ENCODE assay signal across 8 cellular contexts in the genomic region with DNA sequence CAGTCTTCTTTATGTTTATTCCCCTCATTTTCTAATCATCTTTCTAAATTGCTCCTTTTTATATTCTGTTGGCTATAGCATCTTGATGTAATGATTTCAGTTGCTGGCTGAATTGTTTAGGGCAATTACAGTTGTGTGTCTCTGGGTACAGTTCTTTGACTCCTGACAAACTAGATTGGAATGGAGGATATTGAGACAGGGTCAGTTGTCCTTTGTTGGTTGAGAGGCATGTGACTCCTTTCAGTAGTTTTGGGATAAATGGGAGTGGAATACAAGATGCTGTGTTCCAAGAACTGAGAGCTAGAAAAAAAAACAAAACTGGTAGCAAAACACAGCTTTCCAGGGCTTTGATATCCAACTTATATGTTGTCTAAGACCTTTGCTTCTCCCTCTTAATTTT. TPM values are rescaled to one million over a fixed set of nuclear protein-coding genes. Genes with fewer than 3 reads are reported as not detected.
A peak's percentile ranks its signal among the peaks of the same experiment; 100 is the strongest.
DNase-seq lines count a peak whose midpoint lies in the region; ATAC-seq and TF ChIP-seq lines count a peak whose summit lies in the region.

No MANE protein-coding gene starts in this region.

- DNase-seq in AG20443 (ENCODE audit: low spot score) (peak; percentile 34), HCEC 1CT (peak; percentile 64), immature natural killer cell (no peak), uterus (no peak), ovary (no peak), NCI-H146 (lab: John Stamatoyannopoulos, UW) (no peak), head of caudate nucleus (no peak)
- no peak for DNase-seq in activated CD8-positive, alpha-beta T cell treated with anti-CD3 and anti-CD28 coated beads for 36 hours

- TF ChIP-seq POLR2A in uterus (IDR thresholded peaks at IDR 0.05) (no peak), ovary (IDR thresholded peaks at IDR 0.05) (no peak)

- H3K27me3 Mint-ChIP-seq in activated CD8-positive, alpha-beta T cell treated with anti-CD3 and anti-CD28 coated beads for 36 hours = no peaks in the 10 kb centered on the region
- peaks cover 8 to 14% (median 11%) of the 10 kb centered on the region in 3 donors for H3K27me3 Mint-ChIP-seq in immature natural killer cell (ENCODE audit: low read depth in 3 of 3)

- H3K9me3 ChIP-seq in uterus = no peaks in the 10 kb centered on the region
- no peaks in the 10 kb centered on the region for H3K9me3 ChIP-seq in ovary

- intact Hi-C loops in activated CD8-positive, alpha-beta T cell treated with anti-CD3 and anti-CD28 coated beads for 36 hours (cut with micrococcal nuclease) = no loop called here
- intact Hi-C loops in uterus (cut with DNase I; ENCODE audit: low total_unique reads) (no loop called here), ovary (cut with DNase I) (no loop called here), head of caudate nucleus (cut with DNase I) (no loop called here)

- H3K9me3 Mint-ChIP-seq in activated CD8-positive, alpha-beta T cell treated with anti-CD3 and anti-CD28 coated beads for 36 hours = peaks cover under 1% of the 10 kb centered on the region
- H3K9me3 Mint-ChIP-seq in immature natural killer cell = no peaks in the 10 kb centered on the region

- peaks cover 13% of the 10 kb centered on the region for H3K4me1 Mint-ChIP-seq in activated CD8-positive, alpha-beta T cell treated with anti-CD3 and anti-CD28 coated beads for 36 hours (ENCODE audit: low read depth)
- H3K4me1 Mint-ChIP-seq in immature natural killer cell = peaks cover 14 to 33% of the 10 kb centered on the region in 2 donors

- no peak for TF ChIP-seq EP300 in ovary (IDR thresholded peaks at IDR 0.05)

- H3K36me3 Mint-ChIP-seq in activated CD8-positive, alpha-beta T cell treated with anti-CD3 and anti-CD28 coated beads for 36 hours (ENCODE audit: low read depth) = peaks cover 15% of the 10 kb centered on the region
- H3K36me3 Mint-ChIP-seq in immature natural killer cell = peaks cover 0 to 4% (median 0%) of the 10 kb centered on the region in 3 donors

- POLR2A ChIA-PET in activated CD8-positive, alpha-beta T cell treated with anti-CD3 and anti-CD28 coated beads for 36 hours (lab: Charles Lee) = no interaction called here

- H3K36me3 ChIP-seq in uterus (no peaks in the 10 kb centered on the region), ovary (no peaks in the 10 kb centered on the region)

- no peak overlapping the region for H3K27ac ChIP-seq in uterus
- H3K27ac ChIP-seq in ovary = no peak overlapping the region

- no peak for TF ChIP-seq CTCF in activated CD8-positive, alpha-beta T cell treated with anti-CD3 and anti-CD28 coated beads for 36 hours (IDR thresholded peaks at IDR 0.05)
- TF ChIP-seq CTCF in uterus (IDR thresholded peaks at IDR 0.05) (no peak), ovary (IDR thresholded peaks at IDR 0.05) (no peak)

- H3K27me3 ChIP-seq in uterus (no peaks in the 10 kb centered on the region), ovary (no peaks in the 10 kb centered on the region)

- CTCF ChIA-PET in activated CD8-positive, alpha-beta T cell treated with anti-CD3 and anti-CD28 coated beads for 36 hours (lab: Charles Lee) = interaction anchor here (1.1 to 3.6 kb wide), 5 partner anchors 23 to 343 kb away, joined by 3 to 9 read pairs (median 4); no protein-coding TSS in a partner anchor

- no peak for ATAC-seq in activated CD8-positive, alpha-beta T cell treated with anti-CD3 and anti-CD28 coated beads for 36 hours

- H3K4me1 ChIP-seq in uterus (no peaks in the 10 kb centered on the region), ovary (ENCODE audit: insufficient read depth) (peaks cover 2% of the 10 kb centered on the region)

- no peak overlapping the region for H3K27ac Mint-ChIP-seq in activated CD8-positive, alpha-beta T cell treated with anti-CD3 and anti-CD28 coated beads for 36 hours
- H3K27ac Mint-ChIP-seq in immature natural killer cell = peak overlapping the region in 4 of 6 donors; percentile 33 to 83 (median 66)

- H3K4me3 Mint-ChIP-seq in activated CD8-positive, alpha-beta T cell treated with anti-CD3 and anti-CD28 coated beads for 36 hours = peak overlapping the region; percentile 93
- peak overlapping the region; percentile 85 to 94 (median 91) for H3K4me3 Mint-ChIP-seq in immature natural killer cell

- H3K4me3 ChIP-seq in uterus (no peak overlapping the region), ovary (no peak overlapping the region)

RNA-seq across cellular contexts. Expression of a gene that starts 1.5 kb away (rescaled TPM):
- 10 to 100 TPM; 65.4 to 70.6 TPM for total RNA-seq in activated CD8-positive, alpha-beta T cell treated with anti-CD3 and anti-CD28 coated beads for 36 hours
- polyA plus RNA-seq in immature natural killer cell = 1 to 10 TPM in 1 of 3 donors, not detected in 2; 3.4 TPM
- total RNA-seq in uterus = 10 to 100 TPM in 2 of 4 donors, under 1 TPM in 2; under 0.01 to 41.2 (median 5.7) TPM
- total RNA-seq in ovary = 1 to 10 TPM in 5 of 7 donors, under 1 TPM in 2; 0.45 to 2.3 (median 1.3) TPM
- 1 to 10 TPM; 1.5 to 2.6 TPM for polyA plus RNA-seq in ovary

RNA-seq across cellular contexts. Expression of a gene that starts 53.1 kb away (rescaled TPM):
- total RNA-seq in activated CD8-positive, alpha-beta T cell treated with anti-CD3 and anti-CD28 coated beads for 36 hours = under 1 TPM; 0.27 to 0.34 TPM
- polyA plus RNA-seq in immature natural killer cell (under 1 TPM in 1 of 3 donors, not detected in 2; 0.04 TPM), ovary (10 to 100 TPM in 1 of 2 donors, 1 to 10 TPM in 1; 7.6 to 16.5 TPM)
- total RNA-seq in uterus (10 to 100 TPM; 13.2 to 78.0 (median 30.9) TPM), ovary (10 to 100 TPM; 21.6 to 68.9 (median 45.7) TPM)

Comparison
In these comparisons a context has a peak if more than half of its experiments do, and no peak if none do; other contexts are left out.
1. DNase-seq: peak in AG20443 (single experiment) and HCEC 1CT (single experiment); none in activated CD8-positive, alpha-beta T cell treated with anti-CD3 and anti-CD28 coated beads for 36 hours (single experiment), immature natural killer cell (0 of 3), uterus (0 of 2), ovary (0 of 5), NCI-H146 (single experiment) and head of caudate nucleus (0 of 42).
2. RNA of a gene that starts 53.1 kb away (total RNA-seq): 21.6 to 68.9 TPM in ovary and 13.2 to 78.0 TPM in uterus; 0.27 to 0.34 TPM in activated CD8-positive, alpha-beta T cell treated with anti-CD3 and anti-CD28 coated beads for 36 hours; every median in the first group is over 10 times any median in the second.